Comparison of ENCODE assay signal across 13 cellular contexts in genomic region chrX:105323951-105324350, GRCh38.
DNase-seq lines count a peak whose midpoint lies in the region; ATAC-seq and TF ChIP-seq lines count a peak whose summit lies in the region.
"Had no signal": no experiment of that assay in that cellular context is flagged by ENCODE, and none has a peak within 500 bp of the region (broad histone marks: within the 10 kb centered on the region; RNA-seq: fewer than 3 reads in every experiment).

No MANE protein-coding gene starts in this region.

- H3K27me3 ChIP-seq in foreskin keratinocyte (no peaks in the 10 kb centered on the region), suprapubic skin (no peaks in the 10 kb centered on the region)

- H3K4me3 ChIP-seq in suprapubic skin: no peak overlapping the region
- H3K4me3 ChIP-seq: GM23338 had no signal

- WGBS in suprapubic skin: 6% methylated on average over 1 of the region's 1 CpG

- H3K4me1 ChIP-seq in foreskin keratinocyte (no peaks in the 10 kb centered on the region), suprapubic skin (no peaks in the 10 kb centered on the region)

- no peak for TF ChIP-seq EP300 in suprapubic skin (IDR thresholded peaks at IDR 0.05)

- TF ChIP-seq POLR2A in suprapubic skin (IDR thresholded peaks at IDR 0.05): no peak

- H3K27ac ChIP-seq in 22Rv1: peak overlapping the region; percentile 56
- H3K27ac ChIP-seq in foreskin keratinocyte: no peak overlapping the region
- H3K27ac ChIP-seq in suprapubic skin: no peak overlapping the region

- peaks cover 3% of the 10 kb centered on the region for H3K9me3 ChIP-seq in suprapubic skin

- no peak overlapping the region for H3K4me3 Mint-ChIP-seq in WTC11
- H3K4me3 Mint-ChIP-seq in activated naive CD4-positive, alpha-beta T cell treated with anti-CD3 and anti-CD28 coated beads, Interleukin-2, amount 10 ng/mL, durations not matched to agents 7 days and 5 days: no peak overlapping the region
- H3K4me3 Mint-ChIP-seq: activated naive CD8-positive, alpha-beta T cell; GM23338; T-helper 1 cell treated with Interleukin-12 subunit alpha and Interleukin-12 subunit beta and Interleukin-4 antibody, amounts not matched to agents 30 μg/mL and 1 μg/mL, for 36 hours had no signal

- no peak overlapping the region for H3K27ac Mint-ChIP-seq in WTC11
- H3K27ac Mint-ChIP-seq in activated naive CD4-positive, alpha-beta T cell treated with anti-CD3 and anti-CD28 coated beads, Interleukin-2, amount 10 ng/mL, durations not matched to agents 7 days and 5 days: no peak overlapping the region
- H3K27ac Mint-ChIP-seq: activated naive CD8-positive, alpha-beta T cell; GM23338; T-helper 1 cell treated with Interleukin-12 subunit alpha and Interleukin-12 subunit beta and Interleukin-4 antibody, amounts not matched to agents 30 μg/mL and 1 μg/mL, for 36 hours had no signal

- CTCF ChIA-PET in WTC11 (lab: Charles Lee): no interaction called here
- CTCF ChIA-PET in activated naive CD4-positive, alpha-beta T cell treated with anti-CD3 and anti-CD28 coated beads, Interleukin-2, amount 10 ng/mL, durations not matched to agents 7 days and 5 days (lab: Charles Lee): no interaction called here

- H3K4me1 Mint-ChIP-seq in WTC11: peaks cover 5% of the 10 kb centered on the region
- no peaks in the 10 kb centered on the region for H3K4me1 Mint-ChIP-seq in activated naive CD4-positive, alpha-beta T cell treated with anti-CD3 and anti-CD28 coated beads, Interleukin-2, amount 10 ng/mL, durations not matched to agents 7 days and 5 days
- H3K4me1 Mint-ChIP-seq: GM23338 had no signal

- peaks cover 9% of the 10 kb centered on the region; the same call in 1 of the 2 replicates for H3K9me3 Mint-ChIP-seq in WTC11
- H3K9me3 Mint-ChIP-seq in activated naive CD4-positive, alpha-beta T cell treated with anti-CD3 and anti-CD28 coated beads, Interleukin-2, amount 10 ng/mL, durations not matched to agents 7 days and 5 days: no peaks in the 10 kb centered on the region
- H3K9me3 Mint-ChIP-seq: GM23338; T-helper 1 cell treated with Interleukin-12 subunit alpha and Interleukin-12 subunit beta and Interleukin-4 antibody, amounts not matched to agents 30 μg/mL and 1 μg/mL, for 36 hours had no signal

- POLR2A ChIA-PET in WTC11 (lab: Charles Lee): no interaction called here

- no peaks in the 10 kb centered on the region for H3K36me3 ChIP-seq in suprapubic skin

- 0 out of 2 replicates have a peak, but pooled peaks have one; percentile 32 for ATAC-seq in WTC11
- ATAC-seq in foreskin keratinocyte: peak; percentile 100
- ATAC-seq: activated CD4-positive, CD25-positive, alpha-beta regulatory T cell treated with anti-CD3 and anti-CD28 coated beads, Interleukin-2, amount 50 U/mL, for 24 hours; GM23338 had no signal

- H3K36me3 Mint-ChIP-seq in WTC11: no peaks in the 10 kb centered on the region
- H3K36me3 Mint-ChIP-seq in activated naive CD4-positive, alpha-beta T cell treated with anti-CD3 and anti-CD28 coated beads, Interleukin-2, amount 10 ng/mL, durations not matched to agents 7 days and 5 days: no peaks in the 10 kb centered on the region
- H3K36me3 Mint-ChIP-seq: activated naive CD8-positive, alpha-beta T cell had no signal

- DNase-seq in HPDE6-E6E7 (ENCODE audit: extremely low spot score) (peak; percentile 48), WTC11 (ENCODE audit: low spot score) (no peak), foreskin keratinocyte (peak in 1 of 2 donors; percentile 68), HT-29 (ENCODE audit: low spot score) (no peak), suprapubic skin (ENCODE audit: low spot score in 2 of 2) (no peak)
- DNase-seq in activated T-cell treated with anti-CD3 and anti-CD28 coated beads, Interleukin-2, amount 50 U/mL, for 1 hour: no peak
- no peak for DNase-seq in activated naive CD4-positive, alpha-beta T cell treated with anti-CD3 and anti-CD28 coated beads, Interleukin-2, amount 10 ng/mL, durations not matched to agents 7 days and 5 days
- DNase-seq: occipital lobe had no signal

- H3K27me3 Mint-ChIP-seq in WTC11 (ENCODE audit: low read depth): no peaks in the 10 kb centered on the region
- no peaks in the 10 kb centered on the region for H3K27me3 Mint-ChIP-seq in activated naive CD4-positive, alpha-beta T cell treated with anti-CD3 and anti-CD28 coated beads, Interleukin-2, amount 10 ng/mL, durations not matched to agents 7 days and 5 days
- H3K27me3 Mint-ChIP-seq: activated naive CD8-positive, alpha-beta T cell had no signal

- TF ChIP-seq CTCF in 22Rv1 (IDR thresholded peaks at IDR 0.05) (no peak), WTC11 (IDR thresholded peaks at IDR 0.05) (no peak), foreskin keratinocyte (conservative IDR thresholded peaks at IDR 0.05) (no peak), suprapubic skin (IDR thresholded peaks at IDR 0.05) (no peak)

TF ChIP-seq in WTC11, 78 proteins besides CTCF, POLR2A, EP300 and RAD21:
- no peak for TF ChIP-seq E2F5 (CRISPR knock-in tag; IDR thresholded peaks at IDR 0.05)
- no peak for TF ChIP-seq PRRX2 (CRISPR knock-in tag; IDR thresholded peaks at IDR 0.05)
- TF ChIP-seq MYBL2 (CRISPR knock-in tag; IDR thresholded peaks at IDR 0.05): no peak
- TF ChIP-seq GRHL2 (CRISPR knock-in tag; IDR thresholded peaks at IDR 0.05; ENCODE audit: insufficient replicate concordance, severe bottlenecking): no peak
- TF ChIP-seq HMGA2 (CRISPR knock-in tag; IDR thresholded peaks at IDR 0.05): no peak
- no peak for TF ChIP-seq ETV6 (CRISPR knock-in tag; IDR thresholded peaks at IDR 0.05)
- no peak for TF ChIP-seq FOXP1 (CRISPR knock-in tag; IDR thresholded peaks at IDR 0.05; ENCODE audit: borderline replicate concordance)
